26 cellular contexts compared by ENCODE assay signal in genomic region chr4:159146007-159146330, GRCh38.
"Had no signal": no experiment of that assay in that cellular context is flagged by ENCODE, and none has a peak within 500 bp of the region (broad histone marks: within the 10 kb centered on the region; RNA-seq: fewer than 3 reads in every experiment).

No MANE protein-coding gene starts in this region.

- H3K27me3 ChIP-seq: body of pancreas, right atrium auricular region, suprapubic skin, upper lobe of left lung had no signal

- H3K27ac Mint-ChIP-seq: activated B cell treated with CpG ODN at 0.5 μM for 24 hours; activated CD8-positive, alpha-beta T cell treated with anti-CD3 and anti-CD28 coated beads for 36 hours; activated naive CD4-positive, alpha-beta T cell treated with anti-CD3 and anti-CD28 coated beads, Interleukin-2, amount 50 U/mL, for 24 hours; dendritic cell treated with granulocyte-macrophage colony-stimulating factor and Interleukin-4, amounts not matched to agents 40 ng/mL and 50 ng/mL, for 4 days; memory B cell; naive thymus-derived CD8-positive, alpha-beta T cell had no signal

- H3K27me3 Mint-ChIP-seq: activated CD8-positive, alpha-beta T cell treated with anti-CD3 and anti-CD28 coated beads for 36 hours; activated naive CD4-positive, alpha-beta T cell treated with anti-CD3 and anti-CD28 coated beads, Interleukin-2, amount 50 U/mL, for 24 hours; dendritic cell treated with granulocyte-macrophage colony-stimulating factor and Interleukin-4, amounts not matched to agents 40 ng/mL and 50 ng/mL, for 4 days; effector memory CD8-positive, alpha-beta T cell; memory B cell; naive thymus-derived CD8-positive, alpha-beta T cell; progenitor cell of endocrine pancreas had no signal

- H3K36me3 ChIP-seq: right atrium auricular region, suprapubic skin, upper lobe of left lung had no signal

- H3K36me3 Mint-ChIP-seq: activated naive CD4-positive, alpha-beta T cell treated with anti-CD3 and anti-CD28 coated beads, Interleukin-2, amount 50 U/mL, for 24 hours had no signal

- ATAC-seq: activated CD8-positive, alpha-beta T cell treated with anti-CD3 and anti-CD28 coated beads for 36 hours; body of pancreas; effector memory CD8-positive, alpha-beta T cell; naive thymus-derived CD8-positive, alpha-beta T cell had no signal

- H3K9me3 Mint-ChIP-seq: activated B cell treated with CpG ODN at 0.5 μM for 24 hours; activated CD8-positive, alpha-beta T cell treated with anti-CD3 and anti-CD28 coated beads for 36 hours; activated naive CD4-positive, alpha-beta T cell treated with anti-CD3 and anti-CD28 coated beads, Interleukin-2, amount 50 U/mL, for 24 hours; dendritic cell treated with granulocyte-macrophage colony-stimulating factor and Interleukin-4, amounts not matched to agents 40 ng/mL and 50 ng/mL, for 4 days; effector memory CD8-positive, alpha-beta T cell; naive thymus-derived CD8-positive, alpha-beta T cell had no signal

- H3K9me3 ChIP-seq: body of pancreas, right atrium auricular region, suprapubic skin, upper lobe of left lung had no signal

- H3K4me3 ChIP-seq: body of pancreas, right atrium auricular region, skin epidermis, suprapubic skin, upper lobe of left lung had no signal

- DNase-seq: activated B cell treated with CpG ODN at 0.5 μM for 24 hours; activated CD4-positive, alpha-beta T cell treated with anti-CD3 and anti-CD28 coated beads for 48 hours; activated CD8-positive, alpha-beta T cell treated with anti-CD3 and anti-CD28 coated beads for 36 hours; activated effector memory CD4-positive, alpha-beta T cell treated with anti-CD3 and anti-CD28 coated beads, Interleukin-2, amount 50 U/mL, for 16 hours; activated T-cell treated with anti-CD3 and anti-CD28 coated beads, Interleukin-2, amount 50 U/mL, for 48 hours; amygdala; body of pancreas; effector memory CD8-positive, alpha-beta T cell; hippocampal formation; kidney glomerular epithelial cell; left ventricle myocardium superior; naive thymus-derived CD8-positive, alpha-beta T cell; nucleus accumbens; stimulated activated CD4-positive, alpha-beta T cell treated with anti-CD3 and anti-CD28 coated beads, Interleukin-15, amount 100 ng/mL, for 24 hours; stimulated activated CD4-positive, alpha-beta T cell treated with anti-CD3 and anti-CD28 coated beads, Interleukin-4, amount 100 ng/mL, for 24 hours; stimulated activated CD8-positive, alpha-beta memory T cell treated with anti-CD3 and anti-CD28 coated beads, Interleukin-4, amount 100 ng/mL, for 48 hours; stimulated activated naive CD4-positive, alpha-beta T cell treated with Interleukin-2 at 50 U/mL for 16 hours; T-helper 2 cell; upper lobe of left lung had no signal

- H3K4me3 Mint-ChIP-seq: activated B cell treated with CpG ODN at 0.5 μM for 24 hours; activated CD8-positive, alpha-beta T cell treated with anti-CD3 and anti-CD28 coated beads for 36 hours; activated naive CD4-positive, alpha-beta T cell treated with anti-CD3 and anti-CD28 coated beads, Interleukin-2, amount 50 U/mL, for 24 hours; dendritic cell treated with granulocyte-macrophage colony-stimulating factor and Interleukin-4, amounts not matched to agents 40 ng/mL and 50 ng/mL, for 4 days; effector memory CD8-positive, alpha-beta T cell; memory B cell; naive thymus-derived CD8-positive, alpha-beta T cell had no signal

- H3K27ac ChIP-seq: body of pancreas, right atrium auricular region, skin epidermis, suprapubic skin had no signal
